ENCODE assay signal across 29 cellular contexts in the genomic region with DNA sequence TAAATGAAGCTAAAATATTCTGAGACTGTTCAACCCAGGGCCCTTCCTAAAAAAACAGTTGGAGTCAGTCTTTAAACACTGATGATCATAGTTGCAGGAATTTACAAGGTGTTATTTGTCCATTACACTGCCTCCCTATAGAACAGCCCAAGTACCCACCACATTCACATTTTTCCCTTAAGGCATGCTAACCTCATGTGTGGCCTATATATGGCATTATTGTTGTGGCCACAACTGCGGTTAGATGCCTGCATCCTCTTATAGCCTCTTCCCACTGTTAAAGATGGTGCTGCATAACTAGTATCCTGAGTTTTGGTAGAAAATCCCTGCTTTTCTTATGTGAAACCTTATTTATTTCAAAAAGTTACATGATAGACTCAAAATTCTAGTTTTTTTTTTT.
"Had no signal": no experiment of that assay in that cellular context is flagged by ENCODE, and none has a peak within 500 bp of the region (broad histone marks: within the 10 kb centered on the region; RNA-seq: fewer than 3 reads in every experiment).

No MANE protein-coding gene starts in this region.

- H3K9me3 Mint-ChIP-seq: activated CD4-positive, alpha-beta memory T cell treated with anti-CD3 and anti-CD28 coated beads for 36 hours; activated CD4-positive, alpha-beta T cell treated with anti-CD3 and anti-CD28 coated beads, Interleukin-2, amount 10 ng/mL, durations not matched to agents 24 days and 14 days; activated naive CD4-positive, alpha-beta T cell treated with anti-CD3 and anti-CD28 coated beads, Interleukin-2, amount 10 ng/mL, durations not matched to agents 7 days and 5 days; activated naive CD4-positive, alpha-beta T cell treated with anti-CD3 and anti-CD28 coated beads, Interleukin-2, amount 50 U/mL, for 72 hours; activated naive CD8-positive, alpha-beta T cell treated with anti-CD3 and anti-CD28 coated beads, Interleukin-2, amount 10 ng/mL, durations not matched to agents 7 days and 5 days; activated T-cell treated with anti-CD3 and anti-CD28 coated beads, Interleukin-2, amount 50 U/mL, for 72 hours; brain had no signal

- H3K4me3 Mint-ChIP-seq: activated CD4-positive, alpha-beta memory T cell treated with anti-CD3 and anti-CD28 coated beads for 36 hours; activated CD4-positive, alpha-beta T cell treated with anti-CD3 and anti-CD28 coated beads for 36 hours; activated CD4-positive, alpha-beta T cell treated with anti-CD3 and anti-CD28 coated beads, Interleukin-2, amount 10 ng/mL, durations not matched to agents 24 days and 14 days; activated CD8-positive, alpha-beta memory T cell treated with anti-CD3 and anti-CD28 coated beads, Interleukin-2, amount 10 ng/mL, durations not matched to agents 7 days and 5 days; activated CD8-positive, alpha-beta T cell treated with anti-CD3 and anti-CD28 coated beads, Interleukin-2, amount 10 ng/mL, durations not matched to agents 7 days and 5 days; activated naive CD4-positive, alpha-beta T cell treated with anti-CD3 and anti-CD28 coated beads, Interleukin-2, amount 10 ng/mL, durations not matched to agents 7 days and 5 days; activated naive CD8-positive, alpha-beta T cell treated with anti-CD3 and anti-CD28 coated beads, Interleukin-2, amount 10 ng/mL, durations not matched to agents 7 days and 5 days; activated T-cell treated with anti-CD3 and anti-CD28 coated beads, Interleukin-2, amount 50 U/mL, for 72 hours; brain had no signal

- DNase-seq: activated CD4-positive, alpha-beta memory T cell treated with anti-CD3 and anti-CD28 coated beads for 36 hours; activated CD4-positive, alpha-beta T cell treated with anti-CD3 and anti-CD28 coated beads for 36 hours; activated CD4-positive, alpha-beta T cell treated with anti-CD3 and anti-CD28 coated beads, Interleukin-2, amount 10 ng/mL, durations not matched to agents 24 days and 14 days; activated CD4-positive, CD25-positive, alpha-beta regulatory T cell; activated CD4-positive, CD25-positive, alpha-beta regulatory T cell treated with anti-CD3 and anti-CD28 coated beads, Interleukin-2, amount 50 U/mL, for 72 hours; activated CD8-positive, alpha-beta memory T cell treated with anti-CD3 and anti-CD28 coated beads, Interleukin-2, amount 10 ng/mL, durations not matched to agents 7 days and 5 days; activated CD8-positive, alpha-beta memory T cell treated with anti-CD3 and anti-CD28 coated beads, Interleukin-2, amount 50 U/mL, for 4 hours; activated CD8-positive, alpha-beta T cell treated with anti-CD3 and anti-CD28 coated beads, Interleukin-2, amount 10 ng/mL, durations not matched to agents 7 days and 5 days; activated gamma-delta T cell; activated naive CD4-positive, alpha-beta T cell; activated naive CD4-positive, alpha-beta T cell treated with anti-CD3 and anti-CD28 coated beads, Interleukin-2, amount 10 ng/mL, durations not matched to agents 7 days and 5 days; activated naive CD8-positive, alpha-beta T cell treated with anti-CD3 and anti-CD28 coated beads, Interleukin-2, amount 10 ng/mL, durations not matched to agents 7 days and 5 days; activated T-cell treated with anti-CD3 and anti-CD28 coated beads, Interleukin-2, amount 50 U/mL, for 1 hour; activated T-cell treated with anti-CD3 and anti-CD28 coated beads, Interleukin-2, amount 50 U/mL, for 72 hours; central memory CD4-positive, alpha-beta T cell; cerebellar nuclear complex; colonic mucosa; effector CD8-positive, alpha-beta T cell; esophagus squamous epithelium; foreskin melanocyte; heart right ventricle; T-helper 2 cell had no signal

- H3K36me3 ChIP-seq: ascending aorta, breast epithelium, cardiac muscle cell, colonic mucosa, esophagus squamous epithelium, gastroesophageal sphincter, heart right ventricle had no signal

- H3K36me3 Mint-ChIP-seq: activated CD4-positive, alpha-beta memory T cell treated with anti-CD3 and anti-CD28 coated beads for 36 hours; activated CD8-positive, alpha-beta memory T cell treated with anti-CD3 and anti-CD28 coated beads, Interleukin-2, amount 10 ng/mL, durations not matched to agents 7 days and 5 days; activated naive CD4-positive, alpha-beta T cell treated with anti-CD3 and anti-CD28 coated beads, Interleukin-2, amount 10 ng/mL, durations not matched to agents 7 days and 5 days; activated naive CD4-positive, alpha-beta T cell treated with anti-CD3 and anti-CD28 coated beads, Interleukin-2, amount 50 U/mL, for 72 hours; activated naive CD8-positive, alpha-beta T cell treated with anti-CD3 and anti-CD28 coated beads, Interleukin-2, amount 10 ng/mL, durations not matched to agents 7 days and 5 days; brain had no signal

- H3K27ac Mint-ChIP-seq: activated CD4-positive, alpha-beta memory T cell treated with anti-CD3 and anti-CD28 coated beads for 36 hours; activated CD4-positive, alpha-beta T cell treated with anti-CD3 and anti-CD28 coated beads for 36 hours; activated CD4-positive, alpha-beta T cell treated with anti-CD3 and anti-CD28 coated beads, Interleukin-2, amount 10 ng/mL, durations not matched to agents 24 days and 14 days; activated CD8-positive, alpha-beta memory T cell treated with anti-CD3 and anti-CD28 coated beads, Interleukin-2, amount 10 ng/mL, durations not matched to agents 7 days and 5 days; activated CD8-positive, alpha-beta T cell treated with anti-CD3 and anti-CD28 coated beads, Interleukin-2, amount 10 ng/mL, durations not matched to agents 7 days and 5 days; activated naive CD4-positive, alpha-beta T cell treated with anti-CD3 and anti-CD28 coated beads, Interleukin-2, amount 10 ng/mL, durations not matched to agents 7 days and 5 days; activated naive CD4-positive, alpha-beta T cell treated with anti-CD3 and anti-CD28 coated beads, Interleukin-2, amount 50 U/mL, for 72 hours; activated naive CD8-positive, alpha-beta T cell treated with anti-CD3 and anti-CD28 coated beads, Interleukin-2, amount 10 ng/mL, durations not matched to agents 7 days and 5 days; activated T-cell treated with anti-CD3 and anti-CD28 coated beads, Interleukin-2, amount 50 U/mL, for 72 hours had no signal

- H3K4me1 ChIP-seq: ascending aorta, breast epithelium, colonic mucosa, esophagus squamous epithelium, gastroesophageal sphincter, heart right ventricle had no signal

- H3K27ac ChIP-seq: ascending aorta, breast epithelium, cardiac muscle cell, colonic mucosa, epithelial cell of prostate, esophagus squamous epithelium, gastroesophageal sphincter, heart right ventricle had no signal

- H3K9me3 ChIP-seq: ascending aorta, breast epithelium, colonic mucosa, esophagus squamous epithelium, gastroesophageal sphincter, heart right ventricle had no signal

- H3K4me3 ChIP-seq: ascending aorta, breast epithelium, cardiac muscle cell, colonic mucosa, esophagus squamous epithelium, gastroesophageal sphincter, heart right ventricle had no signal

- ATAC-seq: activated CD4-positive, alpha-beta T cell treated with anti-CD3 and anti-CD28 coated beads for 36 hours; activated CD8-positive, alpha-beta memory T cell treated with anti-CD3 and anti-CD28 coated beads, Interleukin-2, amount 10 ng/mL, durations not matched to agents 7 days and 5 days; activated CD8-positive, alpha-beta T cell treated with anti-CD3 and anti-CD28 coated beads, Interleukin-2, amount 10 ng/mL, durations not matched to agents 7 days and 5 days; activated naive CD4-positive, alpha-beta T cell treated with anti-CD3 and anti-CD28 coated beads, Interleukin-2, amount 50 U/mL, for 72 hours; activated T-cell treated with anti-CD3 and anti-CD28 coated beads, Interleukin-2, amount 50 U/mL, for 72 hours; gastroesophageal sphincter; heart right ventricle had no signal

- H3K4me1 Mint-ChIP-seq: activated CD4-positive, alpha-beta T cell treated with anti-CD3 and anti-CD28 coated beads for 36 hours; activated CD4-positive, alpha-beta T cell treated with anti-CD3 and anti-CD28 coated beads, Interleukin-2, amount 10 ng/mL, durations not matched to agents 24 days and 14 days; activated CD8-positive, alpha-beta memory T cell treated with anti-CD3 and anti-CD28 coated beads, Interleukin-2, amount 10 ng/mL, durations not matched to agents 7 days and 5 days; activated naive CD4-positive, alpha-beta T cell treated with anti-CD3 and anti-CD28 coated beads, Interleukin-2, amount 10 ng/mL, durations not matched to agents 7 days and 5 days; activated naive CD8-positive, alpha-beta T cell treated with anti-CD3 and anti-CD28 coated beads, Interleukin-2, amount 10 ng/mL, durations not matched to agents 7 days and 5 days; brain had no signal

- H3K27me3 ChIP-seq: ascending aorta, breast epithelium, cardiac muscle cell, colonic mucosa, esophagus squamous epithelium, gastroesophageal sphincter, heart right ventricle had no signal

- H3K27me3 Mint-ChIP-seq: activated CD4-positive, alpha-beta memory T cell treated with anti-CD3 and anti-CD28 coated beads for 36 hours; activated CD4-positive, alpha-beta T cell treated with anti-CD3 and anti-CD28 coated beads for 36 hours; activated CD4-positive, alpha-beta T cell treated with anti-CD3 and anti-CD28 coated beads, Interleukin-2, amount 10 ng/mL, durations not matched to agents 24 days and 14 days; activated CD8-positive, alpha-beta memory T cell treated with anti-CD3 and anti-CD28 coated beads, Interleukin-2, amount 10 ng/mL, durations not matched to agents 7 days and 5 days; activated naive CD4-positive, alpha-beta T cell treated with anti-CD3 and anti-CD28 coated beads, Interleukin-2, amount 10 ng/mL, durations not matched to agents 7 days and 5 days; brain had no signal
